ENCODE assay signal across 10 cellular contexts in genomic region chr16:87834668-87835473, GRCh38.
DNase-seq lines count a peak whose midpoint lies in the region; ATAC-seq and TF ChIP-seq lines count a peak whose summit lies in the region.
"Had no signal": no experiment of that assay in that cellular context is flagged by ENCODE, and none has a peak within 500 bp of the region (broad histone marks: within the 10 kb centered on the region; RNA-seq: fewer than 3 reads in every experiment).

No MANE protein-coding gene starts in this region.

- TF ChIP-seq CTCF in nephron (IDR thresholded peaks at IDR 0.05; ENCODE audit: unreplicated experiment in 3 of 3), result no peak

- no peak overlapping the region for H3K4me3 Mint-ChIP-seq in nephron
- H3K4me3 Mint-ChIP-seq in T-helper 2 cell treated with Interferon-gamma antibody and Interleukin-4, amounts not matched to agents 5 μg/mL and 100 μg/mL, for 36 hours, result no peak overlapping the region
- H3K4me3 Mint-ChIP-seq: H9 had no signal

- no peak for ATAC-seq in GM21723 (IDR thresholded peaks at IDR 0.05; ENCODE audit: unreplicated experiment)

- H3K27me3 Mint-ChIP-seq in nephron (ENCODE audit: low read depth), result no peaks in the 10 kb centered on the region
- H3K27me3 Mint-ChIP-seq in T-helper 2 cell treated with Interferon-gamma antibody and Interleukin-4, amounts not matched to agents 5 μg/mL and 100 μg/mL, for 36 hours (ENCODE audit: low read depth), result no peaks in the 10 kb centered on the region

- H3K4me1 Mint-ChIP-seq in nephron, result peaks cover 18% of the 10 kb centered on the region
- H3K4me1 Mint-ChIP-seq in T-helper 2 cell treated with Interferon-gamma antibody and Interleukin-4, amounts not matched to agents 5 μg/mL and 100 μg/mL, for 36 hours (ENCODE audit: low read depth), result peaks cover 3% of the 10 kb centered on the region

- peaks cover 3% of the 10 kb centered on the region for H3K36me3 Mint-ChIP-seq in nephron (ENCODE audit: low read depth)
- peaks cover 23% of the 10 kb centered on the region for H3K36me3 Mint-ChIP-seq in T-helper 2 cell treated with Interferon-gamma antibody and Interleukin-4, amounts not matched to agents 5 μg/mL and 100 μg/mL, for 36 hours (ENCODE audit: low read depth)

- DNase-seq in DMS53 (lab: John Stamatoyannopoulos, UW), result peak; percentile 33
- no peak for DNase-seq in DMS53 treated with DMSO at 0.1 percent for 48 hours (lab: John Stamatoyannopoulos, UW; ENCODE audit: unreplicated experiment)
- DNase-seq in NCI-H2227 (lab: John Stamatoyannopoulos, UW; ENCODE audit: unreplicated experiment), result peak; percentile 65
- peak; percentile 61 for DNase-seq in cerebellar cortex (ENCODE audit: low spot score)
- no peak for DNase-seq in T-helper 2 cell treated with Interferon-gamma antibody and Interleukin-4, amounts not matched to agents 5 μg/mL and 100 μg/mL, for 36 hours (ENCODE audit: low spot score)
- DNase-seq in GM03348 (ENCODE audit: low spot score), result no peak
- DNase-seq: H9, NCI-H1092 treated with DMSO at 0.1 percent for 48 hours had no signal

- H3K9me3 Mint-ChIP-seq in nephron, result no peaks in the 10 kb centered on the region
- H3K9me3 Mint-ChIP-seq in T-helper 2 cell treated with Interferon-gamma antibody and Interleukin-4, amounts not matched to agents 5 μg/mL and 100 μg/mL, for 36 hours, result no peaks in the 10 kb centered on the region
- H3K9me3 Mint-ChIP-seq: H9 had no signal

- peak overlapping the region in 2 of 3 experiments; percentile 56 to 78 for H3K27ac Mint-ChIP-seq in nephron
- no peak overlapping the region for H3K27ac Mint-ChIP-seq in T-helper 2 cell treated with Interferon-gamma antibody and Interleukin-4, amounts not matched to agents 5 μg/mL and 100 μg/mL, for 36 hours
- H3K27ac Mint-ChIP-seq: H9 had no signal

Comparison
In these comparisons a context has a peak if more than half of its experiments do, and no peak if none do; other contexts are left out.
1. DNase-seq: peak in DMS53 (single experiment), NCI-H2227 (single experiment) and cerebellar cortex (single experiment); none in DMS53 treated with DMSO at 0.1 percent for 48 hours (single experiment), T-helper 2 cell treated with Interferon-gamma antibody and Interleukin-4, amounts not matched to agents 5 μg/mL and 100 μg/mL, for 36 hours (single experiment) and GM03348 (single experiment).